In genomic region chr11:64963072-64963631, GRCh38 we compare ENCODE assay signal across 1 cellular context.
TF ChIP-seq lines count a peak whose summit lies in the region.

No MANE protein-coding gene starts in this region.

TF ChIP-seq in K562, 482 proteins besides CTCF, POLR2A, EP300 and RAD21:
- TF ChIP-seq MAFG (tag; conservative IDR thresholded peaks at IDR 0.05) (0 out of 2 replicates have a peak, but pooled peaks have one; percentile 8), PKNOX1 (IDR thresholded peaks at IDR 0.05) (peak; percentile 28; the same call in 1 of the 2 replicates), PBX2 (CRISPR knock-in tag; IDR thresholded peaks at IDR 0.05; ENCODE audit: low read depth) (no peak), PBX2 (tag; conservative IDR thresholded peaks at IDR 0.05; ENCODE audit: low read depth) (peak; percentile 52), CBFA2T3 (IDR thresholded peaks at IDR 0.05) (peak; percentile 63), ZNF316 (IDR thresholded peaks at IDR 0.05) (peak; percentile 42), TAL1 (IDR thresholded peaks at IDR 0.05) (peak; percentile 62), ATF4 (CRISPR knock-in tag; IDR thresholded peaks at IDR 0.05) (no peak), TOE1 (IDR thresholded peaks at IDR 0.05; ENCODE audit: borderline replicate concordance) (no peak), TOE1 (CRISPR knock-in tag; IDR thresholded peaks at IDR 0.05; ENCODE audit: borderline replicate concordance, low read depth) (no peak), HDAC2 (IDR thresholded peaks at IDR 0.05) (0 out of 2 replicates have a peak, but pooled peaks have one; percentile 56), KDM1A (IDR thresholded peaks at IDR 0.05) (peak; percentile 58 to 59; a peak in 2 of 4 replicates), RCOR1 (IDR thresholded peaks at IDR 0.05; ENCODE audit: borderline replicate concordance in 1 of 2, low read depth in 2 of 2, low read length in 2 of 2) (0 out of 4 replicates have a peak, but pooled peaks of 1 of the 2 experiments have one; percentile 4), ARID1B (IDR thresholded peaks at IDR 0.05) (peak; percentile 66; the same call in 1 of the 2 replicates), CHD1 (IDR thresholded peaks at IDR 0.05; ENCODE audit: low read length) (no peak), TEAD4 (IDR thresholded peaks at IDR 0.05; ENCODE audit: low read length) (peak; percentile 65; the same call in 1 of the 2 replicates), TEAD4 (CRISPR knock-in tag; IDR thresholded peaks at IDR 0.05; ENCODE audit: borderline replicate concordance) (no peak), DIDO1 (tag; IDR thresholded peaks at IDR 0.05; ENCODE audit: low read depth) (no peak), SRSF1 (IDR thresholded peaks at IDR 0.05; ENCODE audit: low read depth, low read length) (no peak), MEIS2 (IDR thresholded peaks at IDR 0.05; ENCODE audit: partially characterized antibody) (peak; percentile 70), ATF1 (CRISPR knock-in tag; IDR thresholded peaks at IDR 0.05) (no peak), ATF1 (tag; IDR thresholded peaks at IDR 0.05) (no peak), PML (IDR thresholded peaks at IDR 0.05; ENCODE audit: low read length) (peak; percentile 40; the same call in 1 of the 2 replicates), TCF3 (CRISPR knock-in tag; IDR thresholded peaks at IDR 0.05) (peak; percentile 40), CEBPB (tag; IDR thresholded peaks at IDR 0.05) (0 out of 2 replicates have a peak, but pooled peaks have one; percentile 30)
